Comparison of ENCODE assay signal across 1 cellular context in genomic region chr20:33076662-33077398, GRCh38.
TF ChIP-seq lines count a peak whose summit lies in the region.

No MANE protein-coding gene starts in this region.

TF ChIP-seq in H1, 55 proteins besides CTCF, POLR2A, EP300 and RAD21:
- TF ChIP-seq KDM1A (IDR thresholded peaks at IDR 0.05; ENCODE audit: borderline replicate concordance, low read length), result 0 out of 2 replicates have a peak, but pooled peaks have one; percentile 19
- no peak for TF ChIP-seq CBX8 (IDR thresholded peaks at IDR 0.05; ENCODE audit: borderline replicate concordance, low read depth, low read length)
TF ChIP-seq in H1: peak in this region for 1.
